ENCODE assay signal across 8 cellular contexts in genomic region chr12:49055978-49056754, GRCh38. TPM values are rescaled to one million over a fixed set of nuclear protein-coding genes. Genes with fewer than 3 reads are reported as not detected.
DNase-seq lines count a peak whose midpoint lies in the region; ATAC-seq and FAIRE-seq lines count a peak whose summit lies in the region.

No MANE protein-coding gene starts in this region.

- H3K27ac ChIP-seq in iPS-18a (ENCODE audit: low read length) = no peak overlapping the region
- no peak overlapping the region for H3K27ac ChIP-seq in small intestine (ENCODE audit: low read depth in 1 of 2, low read length in 1 of 2)

- no peaks in the 10 kb centered on the region for H3K27me3 ChIP-seq in iPS-18a (ENCODE audit: control insufficient read depth, insufficient read depth, low read length)
- H3K27me3 ChIP-seq in small intestine (ENCODE audit: control insufficient read depth in 2 of 2, insufficient read depth in 2 of 2, low read length in 2 of 2) = no peaks in the 10 kb centered on the region

- DNase-seq in DMS53 treated with DMSO at 0.1 percent for 48 hours (lab: John Stamatoyannopoulos, UW; ENCODE audit: unreplicated experiment) (peak; percentile 7), HT1080 (ENCODE audit: low read depth) (peak; percentile 79), T-helper 1 cell (peak in 3 of 5 donors; percentile 31 to 72 (median 42)), T47D (ENCODE audit: low read depth in 1 of 2, low spot score in 1 of 2) (peak; percentile 68), small intestine (peak; percentile 82), GOT3 (lab: John Stamatoyannopoulos, UW) (no peak)

- WGBS in small intestine, 3 donors = 35 to 45% (median 38%) methylated on average over 7 of the region's 7 CpGs

- H3K9me3 ChIP-seq in iPS-18a (ENCODE audit: control insufficient read depth, low read depth, low read length) = no peaks in the 10 kb centered on the region
- H3K9me3 ChIP-seq in small intestine (ENCODE audit: control insufficient read depth, low read depth) = no peaks in the 10 kb centered on the region

- H3K36me3 ChIP-seq in iPS-18a (ENCODE audit: control insufficient read depth, low read depth, low read length) (peaks cover 40% of the 10 kb centered on the region), small intestine (ENCODE audit: control insufficient read depth in 2 of 2, insufficient read depth in 2 of 2, low read length in 2 of 2) (peaks cover 13 to 27% of the 10 kb centered on the region in 2 donors)

- no peak overlapping the region for H3K9ac ChIP-seq in iPS-18a (ENCODE audit: low read length)

- H3K4me1 ChIP-seq in iPS-18a (ENCODE audit: control insufficient read depth, low read depth, low read length) = peaks cover 31% of the 10 kb centered on the region
- H3K4me1 ChIP-seq in small intestine (ENCODE audit: control insufficient read depth in 2 of 2, insufficient read depth in 1 of 2, low read depth in 1 of 2, low read length in 1 of 2) = peaks cover 14 to 17% of the 10 kb centered on the region in 2 donors

- in situ Hi-C loops in T47D (cut with HindIII; ENCODE audit: low pct_unique_long_range_greater_than_20kb, low sequenced_read_pairs) = no loop called here

- H3K4me3 ChIP-seq in iPS-18a (ENCODE audit: low read length) (peak overlapping the region; percentile 85), small intestine (ENCODE audit: low read depth in 1 of 2, low read length in 2 of 2) (no peak overlapping the region)

- no peak for FAIRE-seq in small intestine (lab: Jason Lieb, UNC)

- peak; percentile 45 for ATAC-seq in GM19467 (IDR thresholded peaks at IDR 0.05; ENCODE audit: unreplicated experiment)

RNA-seq across cellular contexts. Expression of gene KMT2D, which starts 4.4 kb away (rescaled TPM):
- total RNA-seq in HT1080 (2014; rRNA removed; shearing (Covaris generic)) = 12.4 and 17.0 TPM in 2 replicates
- 13.0 and 17.8 TPM in 2 replicates for polyA plus RNA-seq in HT1080 (2015; cell fraction: cytosol; rRNA removed)
- 51.9 and 58.4 TPM in 2 replicates for polyA plus RNA-seq in HT1080 (2015; cell fraction: nucleus; rRNA removed)
- polyA plus RNA-seq in small intestine = 10 to 100 TPM in 2 of 3 donors, 1 to 10 TPM in 1; 5.4 to 34.8 (median 10.7) TPM

RNA-seq across cellular contexts. Expression of gene RHEBL1, which starts 13.6 kb away (rescaled TPM):
- 5.1 and 5.2 TPM in 2 replicates for total RNA-seq in HT1080 (2014; rRNA removed; shearing (Covaris generic))
- polyA plus RNA-seq in HT1080 (2015; cell fraction: cytosol; rRNA removed) = 4.6 and 6.0 TPM in 2 replicates
- polyA plus RNA-seq in HT1080 (2015; cell fraction: nucleus; rRNA removed) = 6.6 and 8.1 TPM in 2 replicates
- polyA plus RNA-seq in small intestine = 1 to 10 TPM in 2 of 3 donors, not detected in 1; 1.2 to 1.4 TPM

RNA-seq across cellular contexts. Expression of gene PRKAG1, which starts 37.6 kb away (rescaled TPM):
- 101 and 104 TPM in 2 replicates for total RNA-seq in HT1080 (2014; rRNA removed; shearing (Covaris generic))
- polyA plus RNA-seq in HT1080 (2015; cell fraction: cytosol; rRNA removed) = 124 and 126 TPM in 2 replicates
- 135 and 155 TPM in 2 replicates for polyA plus RNA-seq in HT1080 (2015; cell fraction: nucleus; rRNA removed)
- polyA plus RNA-seq in small intestine = 10 to 100 TPM; 50.0 to 60.6 (median 60.5) TPM

RNA-seq across cellular contexts. Expression of gene DHH, which starts 38.4 kb away (rescaled TPM):
- total RNA-seq in HT1080 (2014; rRNA removed; shearing (Covaris generic)) = not detected in 2 replicates
- 0.03 and 0.13 TPM in 2 replicates for polyA plus RNA-seq in HT1080 (2015; cell fraction: cytosol; rRNA removed)
- 0.02 and 0.08 TPM in 2 replicates for polyA plus RNA-seq in HT1080 (2015; cell fraction: nucleus; rRNA removed)
- polyA plus RNA-seq in small intestine = 1 to 10 TPM in 1 of 3 donors, not detected in 2; 2.3 TPM

RNA-seq across cellular contexts. Expression of gene LMBR1L, which starts 54.5 kb away (rescaled TPM):
- 28.2 and 32.8 TPM in 2 replicates for total RNA-seq in HT1080 (2014; rRNA removed; shearing (Covaris generic))
- 20.3 and 26.6 TPM in 2 replicates for polyA plus RNA-seq in HT1080 (2015; cell fraction: cytosol; rRNA removed)
- 112 and 118 TPM in 2 replicates for polyA plus RNA-seq in HT1080 (2015; cell fraction: nucleus; rRNA removed)
- 100 to 1,000 TPM in 1 of 3 donors, 10 to 100 TPM in 2; 27.6 to 110 (median 65.4) TPM for polyA plus RNA-seq in small intestine
